ENCODE assay signal across 25 cellular contexts in genomic region chr4:105455998-105456397, GRCh38.
"Had no signal": no experiment of that assay in that cellular context is flagged by ENCODE, and none has a peak within 500 bp of the region (broad histone marks: within the 10 kb centered on the region; RNA-seq: fewer than 3 reads in every experiment).

No MANE protein-coding gene starts in this region.

- H3K9me3 Mint-ChIP-seq: activated T-cell treated with anti-CD3 and anti-CD28 coated beads, Interleukin-2, amount 50 U/mL, for 4 hours; activated T-helper 2 cell treated with anti-CD3 and anti-CD28 coated beads, Interferon-gamma antibody, Interleukin-2, Interleukin-4, amounts not matched to agents 10 μg/mL and 5 μg/mL and 100 μg/mL, durations not matched to agents 14 hours and 24 hours and 36 hours; effector memory CD8-positive, alpha-beta T cell; memory B cell; stimulated activated effector memory CD8-positive, alpha-beta T cell treated with anti-CD3 and anti-CD28 coated beads, Interleukin-12 subunit alpha, Interleukin-12 subunit beta, amount 100 ng/mL, for 72 hours; stimulated activated naive CD8-positive, alpha-beta T cell treated with anti-CD3 and anti-CD28 coated beads, Interleukin-15, amount 100 ng/mL, for 72 hours had no signal

- DNase-seq: activated CD4-positive, alpha-beta T cell treated with anti-CD3 and anti-CD28 coated beads for 1 hour; activated CD8-positive, alpha-beta memory T cell treated with anti-CD3 and anti-CD28 coated beads for 24 hours; activated CD8-positive, alpha-beta memory T cell treated with anti-CD3 and anti-CD28 coated beads, Interleukin-2, amount 50 U/mL, for 48 hours; activated naive CD4-positive, alpha-beta T cell; activated T-cell treated with anti-CD3 and anti-CD28 coated beads, Interleukin-2, amount 50 U/mL, for 4 hours; amygdala; effector memory CD8-positive, alpha-beta T cell; hippocampal formation; kidney glomerular epithelial cell; nephron progenitor cell; pancreas; psoas muscle; right cardiac atrium; stimulated activated CD4-positive, alpha-beta T cell treated with anti-CD3 and anti-CD28 coated beads, Interleukin-12 subunit alpha, Interleukin-12 subunit beta, amount 100 ng/mL, for 4 hours; stimulated activated naive CD8-positive, alpha-beta T cell treated with anti-CD3 and anti-CD28 coated beads, Interleukin-15, amount 100 ng/mL, for 72 hours; T-helper 9 cell; tibial artery had no signal

- H3K27me3 ChIP-seq: cardiac muscle cell, pancreas, tibial artery had no signal

- H3K9me3 ChIP-seq: pancreas, psoas muscle, tibial artery had no signal

- H3K27me3 Mint-ChIP-seq: activated naive CD8-positive, alpha-beta T cell; effector memory CD8-positive, alpha-beta T cell; memory B cell; stimulated activated naive CD8-positive, alpha-beta T cell treated with anti-CD3 and anti-CD28 coated beads, Interleukin-15, amount 100 ng/mL, for 72 hours had no signal

- H3K4me3 Mint-ChIP-seq: activated naive CD8-positive, alpha-beta T cell; activated T-cell treated with anti-CD3 and anti-CD28 coated beads, Interleukin-2, amount 50 U/mL, for 4 hours; effector memory CD8-positive, alpha-beta T cell; memory B cell; nephron progenitor cell; stimulated activated effector memory CD8-positive, alpha-beta T cell treated with anti-CD3 and anti-CD28 coated beads, Interleukin-12 subunit alpha, Interleukin-12 subunit beta, amount 100 ng/mL, for 72 hours; stimulated activated naive CD8-positive, alpha-beta T cell treated with anti-CD3 and anti-CD28 coated beads, Interleukin-15, amount 100 ng/mL, for 72 hours had no signal

- H3K36me3 ChIP-seq: cardiac muscle cell, pancreas had no signal

- ATAC-seq: activated T-cell treated with anti-CD3 and anti-CD28 coated beads, Interleukin-2, amount 50 U/mL, for 4 hours; effector memory CD8-positive, alpha-beta T cell; esophagus mucosa; pancreas; psoas muscle; stimulated activated effector memory CD8-positive, alpha-beta T cell treated with anti-CD3 and anti-CD28 coated beads, Interleukin-12 subunit alpha, Interleukin-12 subunit beta, amount 100 ng/mL, for 72 hours; stimulated activated naive CD8-positive, alpha-beta T cell treated with anti-CD3 and anti-CD28 coated beads, Interleukin-15, amount 100 ng/mL, for 72 hours had no signal

- H3K4me1 Mint-ChIP-seq: nephron progenitor cell had no signal

- H3K4me1 ChIP-seq: psoas muscle had no signal

- H3K27ac Mint-ChIP-seq: activated naive CD8-positive, alpha-beta T cell; activated T-helper 2 cell treated with anti-CD3 and anti-CD28 coated beads, Interferon-gamma antibody, Interleukin-2, Interleukin-4, amounts not matched to agents 10 μg/mL and 5 μg/mL and 100 μg/mL, durations not matched to agents 14 hours and 24 hours and 36 hours; effector memory CD8-positive, alpha-beta T cell; memory B cell; nephron progenitor cell; stimulated activated effector memory CD8-positive, alpha-beta T cell treated with anti-CD3 and anti-CD28 coated beads, Interleukin-12 subunit alpha, Interleukin-12 subunit beta, amount 100 ng/mL, for 72 hours; stimulated activated naive CD8-positive, alpha-beta T cell treated with anti-CD3 and anti-CD28 coated beads, Interleukin-15, amount 100 ng/mL, for 72 hours had no signal

- FAIRE-seq: endothelial cell of umbilical vein, frontal cortex, pancreas had no signal

- H3K27ac ChIP-seq: cardiac muscle cell, pancreas, psoas muscle, tibial artery had no signal

- H3K4me3 ChIP-seq: cardiac muscle cell, pancreas, psoas muscle, tibial artery had no signal
